Comparison of ENCODE assay signal across 16 cellular contexts in genomic region chr20:58553841-58554240, GRCh38. TPM values are rescaled to one million over a fixed set of nuclear protein-coding genes. Genes with fewer than 3 reads are reported as not detected.
DNase-seq lines count a peak whose midpoint lies in the region; ATAC-seq and TF ChIP-seq lines count a peak whose summit lies in the region.
"Had no signal": no experiment of that assay in that cellular context is flagged by ENCODE, and none has a peak within 500 bp of the region (broad histone marks: within the 10 kb centered on the region; RNA-seq: fewer than 3 reads in every experiment).

No MANE protein-coding gene starts in this region.

- no peak overlapping the region for H3K27ac ChIP-seq in psoas muscle
- H3K27ac ChIP-seq: BLaER1 treated with 17β-estradiol and CSF1 and Interleukin-3, amounts not matched to agents 10 nM and 100 nM; tibial artery had no signal

- intact Hi-C loops in psoas muscle (cut with DNase I), result no loop called here

- H3K9me3 ChIP-seq in psoas muscle, result no peaks in the 10 kb centered on the region
- H3K9me3 ChIP-seq: BLaER1 treated with 17β-estradiol and CSF1 and Interleukin-3, amounts not matched to agents 10 nM and 100 nM; tibial artery had no signal

- TF ChIP-seq CTCF in AG09319 (IDR thresholded peaks at IDR 0.05; ENCODE audit: low read depth, low read length) (no peak), psoas muscle (IDR thresholded peaks at IDR 0.05) (no peak)

- no peaks in the 10 kb centered on the region for H3K4me1 ChIP-seq in psoas muscle

- H3K27me3 ChIP-seq in psoas muscle (ENCODE audit: insufficient read depth in 3 of 3, low read length in 2 of 3), result peaks cover 0 to 20% (median 3%) of the 10 kb centered on the region in 3 donors
- H3K27me3 ChIP-seq: BLaER1 treated with 17β-estradiol and CSF1 and Interleukin-3, amounts not matched to agents 10 nM and 100 nM; tibial artery had no signal

- 27 to 29% (median 28%) methylated on average over 9 of the region's 9 CpGs for WGBS in psoas muscle, 3 donors

- DNase-seq in AG09319 (ENCODE audit: extremely low read depth, low read depth) (peak; percentile 51), NCI-H2227 (lab: John Stamatoyannopoulos, UW; ENCODE audit: unreplicated experiment) (peak; percentile 28), fibroblast of peridontal ligament (ENCODE audit: extremely low read depth) (peak; percentile 95), psoas muscle (peak; percentile 54 to 73), NCI-H2029 (lab: John Stamatoyannopoulos, UW) (no peak), NCI-H1694 (lab: John Stamatoyannopoulos, UW) (no peak)
- DNase-seq: activated naive CD8-positive, alpha-beta T cell treated with anti-CD3 and anti-CD28 coated beads for 36 hours; DMS79 treated with DMSO at 0.1 percent for 48 hours; occipital lobe had no signal

- ATAC-seq in psoas muscle, result peak in 1 of 4 donors; percentile 32
- no peak for ATAC-seq in HG03571 (IDR thresholded peaks at IDR 0.05; ENCODE audit: unreplicated experiment)
- no peak for ATAC-seq in HG03442 (IDR thresholded peaks at IDR 0.05; ENCODE audit: unreplicated experiment)
- ATAC-seq: GM12878, WTC11 had no signal

- no peak overlapping the region for H3K4me3 ChIP-seq in psoas muscle
- H3K4me3 ChIP-seq: BLaER1 treated with 17β-estradiol and CSF1 and Interleukin-3, amounts not matched to agents 10 nM and 100 nM; GM12878; lung; tibial artery had no signal

- no peaks in the 10 kb centered on the region for H3K36me3 ChIP-seq in psoas muscle (ENCODE audit: insufficient read depth in 1 of 2, low read depth in 1 of 2)
- H3K36me3 ChIP-seq: BLaER1 treated with 17β-estradiol and CSF1 and Interleukin-3, amounts not matched to agents 10 nM and 100 nM; tibial artery had no signal

RNA-seq across cellular contexts. Expression of gene APCDD1L, which starts 38.6 kb away (rescaled TPM):
- total RNA-seq in psoas muscle, result 1 to 10 TPM in 1 of 4 donors, under 1 TPM in 3; 0.14 to 1.2 (median 0.18) TPM
- polyA plus RNA-seq in psoas muscle, result under 1 TPM; 0.03 to 0.10 (median 0.07) TPM
- total RNA-seq: activated naive CD8-positive, alpha-beta T cell treated with anti-CD3 and anti-CD28 coated beads for 36 hours; GM12878; occipital lobe had no signal

Comparison
In these comparisons a context has a peak if more than half of its experiments do, and no peak if none do; other contexts are left out.
1. DNase-seq: peak in AG09319 (single experiment), NCI-H2227 (single experiment), fibroblast of peridontal ligament (single experiment) and psoas muscle (2 of 2); none in NCI-H2029 (single experiment) and NCI-H1694 (single experiment).